In genomic region chr9:37523916-37524315, GRCh38 we compare ENCODE assay signal across 35 cellular contexts.
"Had no signal": no experiment of that assay in that cellular context is flagged by ENCODE, and none has a peak within 500 bp of the region (broad histone marks: within the 10 kb centered on the region; RNA-seq: fewer than 3 reads in every experiment).

No MANE protein-coding gene starts in this region.

- DNase-seq: activated CD4-positive, alpha-beta memory T cell treated with anti-CD3 and anti-CD28 coated beads, Interleukin-2, amount 10 ng/mL, durations not matched to agents 7 days and 5 days; activated CD4-positive, alpha-beta T cell treated with anti-CD3 and anti-CD28 coated beads for 1 hour; activated CD4-positive, alpha-beta T cell treated with anti-CD3 and anti-CD28 coated beads for 4 hours; activated CD4-positive, alpha-beta T cell treated with anti-CD3 and anti-CD28 coated beads, Interleukin-2, amount 10 ng/mL, durations not matched to agents 7 days and 5 days; activated CD4-positive, alpha-beta T cell treated with anti-CD3 and anti-CD28 coated beads, Interleukin-2, amount 50 U/mL, for 4 hours; activated CD8-positive, alpha-beta memory T cell treated with anti-CD3 and anti-CD28 coated beads, Interleukin-2, amount 50 U/mL, for 48 hours; activated gamma-delta T cell; activated naive CD4-positive, alpha-beta T cell; activated naive CD4-positive, alpha-beta T cell treated with anti-CD3 and anti-CD28 coated beads, Interleukin-2, amount 10 ng/mL, durations not matched to agents 7 days and 5 days; activated naive CD8-positive, alpha-beta T cell treated with anti-CD3 and anti-CD28 coated beads, Interleukin-2, amount 10 ng/mL, durations not matched to agents 7 days and 5 days; activated T-cell treated with anti-CD3 and anti-CD28 coated beads for 4 hours; activated T-cell treated with anti-CD3 and anti-CD28 coated beads, Interleukin-2, amount 50 U/mL, for 24 hours; activated T-cell treated with anti-CD3 and anti-CD28 coated beads, Interleukin-2, amount 50 U/mL, for 72 hours; central memory CD4-positive, alpha-beta T cell; cerebellar nuclear complex; dorsolateral prefrontal cortex; effector memory CD4-positive, alpha-beta T cell; erythroblast; foreskin keratinocyte; gastrocnemius medialis; glutamatergic neuron; heart right ventricle; T-cell; T1000; WERI-Rb-1 had no signal

- H3K4me1 ChIP-seq: ascending aorta, breast epithelium, esophagus muscularis mucosa, foreskin keratinocyte, gastrocnemius medialis, heart right ventricle had no signal

- H3K9me3 Mint-ChIP-seq: activated CD4-positive, alpha-beta memory T cell treated with anti-CD3 and anti-CD28 coated beads, Interleukin-2, amount 10 ng/mL, durations not matched to agents 7 days and 5 days; activated CD4-positive, alpha-beta T cell treated with anti-CD3 and anti-CD28 coated beads, Interleukin-2, amount 10 ng/mL, durations not matched to agents 7 days and 5 days; activated naive CD4-positive, alpha-beta T cell treated with anti-CD3 and anti-CD28 coated beads, Interleukin-2, amount 10 ng/mL, durations not matched to agents 7 days and 5 days; activated naive CD4-positive, alpha-beta T cell treated with anti-CD3 and anti-CD28 coated beads, Interleukin-2, amount 50 U/mL, for 72 hours; activated naive CD8-positive, alpha-beta T cell treated with anti-CD3 and anti-CD28 coated beads, Interleukin-2, amount 10 ng/mL, durations not matched to agents 7 days and 5 days; activated T-cell treated with anti-CD3 and anti-CD28 coated beads, Interleukin-2, amount 50 U/mL, for 24 hours; activated T-cell treated with anti-CD3 and anti-CD28 coated beads, Interleukin-2, amount 50 U/mL, for 72 hours; brain; dendritic cell treated with granulocyte-macrophage colony-stimulating factor and Interleukin-4, amounts not matched to agents 40 ng/mL and 50 ng/mL, for 4 days; T-helper 1 cell treated with Interleukin-12 subunit alpha and Interleukin-12 subunit beta and Interleukin-4 antibody, amounts not matched to agents 30 μg/mL and 1 μg/mL, for 36 hours; T-helper 2 cell treated with Interferon-gamma antibody and Interleukin-4, amounts not matched to agents 5 μg/mL and 100 μg/mL, for 36 hours had no signal

- H3K9me3 ChIP-seq: ascending aorta, breast epithelium, esophagus muscularis mucosa, gastrocnemius medialis, heart right ventricle had no signal

- H3K4me3 Mint-ChIP-seq: activated CD4-positive, alpha-beta memory T cell treated with anti-CD3 and anti-CD28 coated beads, Interleukin-2, amount 10 ng/mL, durations not matched to agents 7 days and 5 days; activated CD4-positive, alpha-beta T cell treated with anti-CD3 and anti-CD28 coated beads, Interleukin-2, amount 10 ng/mL, durations not matched to agents 7 days and 5 days; activated naive CD4-positive, alpha-beta T cell treated with anti-CD3 and anti-CD28 coated beads, Interleukin-2, amount 10 ng/mL, durations not matched to agents 7 days and 5 days; activated naive CD8-positive, alpha-beta T cell treated with anti-CD3 and anti-CD28 coated beads, Interleukin-2, amount 10 ng/mL, durations not matched to agents 7 days and 5 days; activated T-cell treated with anti-CD3 and anti-CD28 coated beads, Interleukin-2, amount 50 U/mL, for 24 hours; activated T-cell treated with anti-CD3 and anti-CD28 coated beads, Interleukin-2, amount 50 U/mL, for 72 hours; brain; dendritic cell treated with granulocyte-macrophage colony-stimulating factor and Interleukin-4, amounts not matched to agents 40 ng/mL and 50 ng/mL, for 4 days; T-cell; T-helper 1 cell treated with Interleukin-12 subunit alpha and Interleukin-12 subunit beta and Interleukin-4 antibody, amounts not matched to agents 30 μg/mL and 1 μg/mL, for 36 hours; T-helper 2 cell treated with Interferon-gamma antibody and Interleukin-4, amounts not matched to agents 5 μg/mL and 100 μg/mL, for 36 hours had no signal

- H3K36me3 Mint-ChIP-seq: activated naive CD4-positive, alpha-beta T cell treated with anti-CD3 and anti-CD28 coated beads, Interleukin-2, amount 10 ng/mL, durations not matched to agents 7 days and 5 days had no signal

- H3K4me1 Mint-ChIP-seq: activated naive CD8-positive, alpha-beta T cell treated with anti-CD3 and anti-CD28 coated beads, Interleukin-2, amount 10 ng/mL, durations not matched to agents 7 days and 5 days; brain had no signal

- H3K27ac Mint-ChIP-seq: activated CD4-positive, alpha-beta memory T cell treated with anti-CD3 and anti-CD28 coated beads, Interleukin-2, amount 10 ng/mL, durations not matched to agents 7 days and 5 days; activated CD4-positive, alpha-beta T cell treated with anti-CD3 and anti-CD28 coated beads, Interleukin-2, amount 10 ng/mL, durations not matched to agents 7 days and 5 days; activated naive CD4-positive, alpha-beta T cell treated with anti-CD3 and anti-CD28 coated beads, Interleukin-2, amount 10 ng/mL, durations not matched to agents 7 days and 5 days; activated naive CD4-positive, alpha-beta T cell treated with anti-CD3 and anti-CD28 coated beads, Interleukin-2, amount 50 U/mL, for 72 hours; activated naive CD8-positive, alpha-beta T cell treated with anti-CD3 and anti-CD28 coated beads, Interleukin-2, amount 10 ng/mL, durations not matched to agents 7 days and 5 days; activated T-cell treated with anti-CD3 and anti-CD28 coated beads, Interleukin-2, amount 50 U/mL, for 24 hours; activated T-cell treated with anti-CD3 and anti-CD28 coated beads, Interleukin-2, amount 50 U/mL, for 72 hours; brain; dendritic cell treated with granulocyte-macrophage colony-stimulating factor and Interleukin-4, amounts not matched to agents 40 ng/mL and 50 ng/mL, for 4 days; T-cell; T-helper 1 cell treated with Interleukin-12 subunit alpha and Interleukin-12 subunit beta and Interleukin-4 antibody, amounts not matched to agents 30 μg/mL and 1 μg/mL, for 36 hours; T-helper 2 cell treated with Interferon-gamma antibody and Interleukin-4, amounts not matched to agents 5 μg/mL and 100 μg/mL, for 36 hours had no signal

- H3K27me3 Mint-ChIP-seq: activated CD4-positive, alpha-beta memory T cell treated with anti-CD3 and anti-CD28 coated beads, Interleukin-2, amount 10 ng/mL, durations not matched to agents 7 days and 5 days; activated CD4-positive, alpha-beta T cell treated with anti-CD3 and anti-CD28 coated beads, Interleukin-2, amount 10 ng/mL, durations not matched to agents 7 days and 5 days; activated naive CD4-positive, alpha-beta T cell treated with anti-CD3 and anti-CD28 coated beads, Interleukin-2, amount 10 ng/mL, durations not matched to agents 7 days and 5 days; activated naive CD8-positive, alpha-beta T cell treated with anti-CD3 and anti-CD28 coated beads, Interleukin-2, amount 10 ng/mL, durations not matched to agents 7 days and 5 days; activated T-cell treated with anti-CD3 and anti-CD28 coated beads, Interleukin-2, amount 50 U/mL, for 24 hours; dendritic cell treated with granulocyte-macrophage colony-stimulating factor and Interleukin-4, amounts not matched to agents 40 ng/mL and 50 ng/mL, for 4 days; T-cell had no signal

- H3K4me3 ChIP-seq: ascending aorta, breast epithelium, cardiac muscle cell, coronary artery, dorsolateral prefrontal cortex, esophagus muscularis mucosa, gastrocnemius medialis, heart right ventricle had no signal

- H3K27ac ChIP-seq: ascending aorta, breast epithelium, cardiac muscle cell, coronary artery, dorsolateral prefrontal cortex, esophagus muscularis mucosa, foreskin keratinocyte, gastrocnemius medialis, heart right ventricle, WERI-Rb-1 had no signal

- H3K36me3 ChIP-seq: breast epithelium had no signal

- ATAC-seq: activated naive CD4-positive, alpha-beta T cell treated with anti-CD3 and anti-CD28 coated beads, Interleukin-2, amount 50 U/mL, for 72 hours; activated T-cell treated with anti-CD3 and anti-CD28 coated beads, Interleukin-2, amount 50 U/mL, for 72 hours; foreskin keratinocyte; gastrocnemius medialis; heart right ventricle; T-cell had no signal
